ENCODE assay signal across 17 cellular contexts in the genomic region with DNA sequence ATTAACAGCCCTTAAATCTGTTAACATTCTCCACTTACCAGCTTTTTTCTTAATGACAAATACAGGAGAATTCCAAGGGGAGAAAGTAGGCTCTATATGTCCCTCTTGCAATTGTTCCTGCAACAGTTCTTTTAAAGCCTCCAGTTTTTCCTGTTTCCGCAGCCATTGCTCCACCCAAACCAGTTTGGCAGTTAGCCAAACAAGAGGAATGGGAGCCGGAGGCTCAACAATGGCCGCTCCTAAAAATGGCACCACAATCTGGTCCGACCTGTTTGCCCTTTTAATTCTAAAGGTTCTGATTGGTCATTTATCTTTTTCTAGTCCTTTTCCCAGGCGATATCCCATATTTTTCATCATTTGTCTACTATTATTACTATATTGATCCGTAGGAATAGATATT. TPM values are rescaled to one million over a fixed set of nuclear protein-coding genes. Genes with fewer than 3 reads are reported as not detected.
DNase-seq lines count a peak whose midpoint lies in the region; ATAC-seq and TF ChIP-seq lines count a peak whose summit lies in the region.
"Had no signal": no experiment of that assay in that cellular context is flagged by ENCODE, and none has a peak within 500 bp of the region (broad histone marks: within the 10 kb centered on the region; RNA-seq: fewer than 3 reads in every experiment).

No MANE protein-coding gene starts in this region.

- H3K4me2 ChIP-seq in GM23338 (peak overlapping the region; percentile 65), neural progenitor cell (peak overlapping the region; percentile 66)

- H3K27ac Mint-ChIP-seq in GM23338, result peak overlapping the region; percentile 79
- H3K27ac Mint-ChIP-seq in neural progenitor cell, result no peak overlapping the region
- H3K27ac Mint-ChIP-seq: B cell; stimulated activated naive B cell treated with anti-CD40 and anti-IgM and Interleukin-4, amounts not matched to agents 10 μg/mL and 1 μg/mL and 100 μg/mL, for 72 hours had no signal

- H3K27me3 ChIP-seq in GM23338 (ENCODE audit: insufficient read depth), result no peaks in the 10 kb centered on the region
- H3K27me3 ChIP-seq in breast epithelium, result no peaks in the 10 kb centered on the region
- no peaks in the 10 kb centered on the region for H3K27me3 ChIP-seq in neural progenitor cell

- H3K36me3 ChIP-seq in GM23338 (ENCODE audit: insufficient read depth) (no peaks in the 10 kb centered on the region), breast epithelium (no peaks in the 10 kb centered on the region), neural progenitor cell (no peaks in the 10 kb centered on the region)

- H3K4me3 ChIP-seq in GM23338, result peak overlapping the region; percentile 33; the same call in 1 of the 2 replicates
- no peak overlapping the region for H3K4me3 ChIP-seq in breast epithelium
- H3K4me3 ChIP-seq in neural progenitor cell, result no peak overlapping the region
- H3K4me3 ChIP-seq: coronary artery, GM12878, SK-N-MC had no signal

- H3K27me3 Mint-ChIP-seq in GM23338 (ENCODE audit: insufficient read depth, low read depth, poor library complexity), result peaks cover 4% of the 10 kb centered on the region
- H3K27me3 Mint-ChIP-seq in neural progenitor cell (ENCODE audit: insufficient read depth, low read depth), result peaks cover 5% of the 10 kb centered on the region

- no peak for ATAC-seq in GM23338
- ATAC-seq: GM12878; stimulated activated naive B cell treated with anti-CD40 and anti-IgM and Interleukin-4, amounts not matched to agents 10 μg/mL and 1 μg/mL and 100 μg/mL, for 72 hours had no signal

- intact Hi-C loops in breast epithelium (cut with DNase I; ENCODE audit: low total_unique reads), result no loop called here

- H3K9ac ChIP-seq in neural progenitor cell, result no peak overlapping the region

- no peak for TF ChIP-seq POLR2A in breast epithelium (IDR thresholded peaks at IDR 0.05)

- no peak for TF ChIP-seq CTCF in GM23338 (conservative IDR thresholded peaks at IDR 0.05; ENCODE audit: low read depth in 2 of 2)
- no peak for TF ChIP-seq CTCF in breast epithelium (IDR thresholded peaks at IDR 0.05)
- no peak for TF ChIP-seq CTCF in neural progenitor cell (IDR thresholded peaks at IDR 0.05)
- no peak for TF ChIP-seq CTCF in GM10266 (IDR thresholded peaks at IDR 0.05; ENCODE audit: control insufficient read depth, insufficient read depth, low read depth, missing control alignments)

- peak overlapping the region; percentile 96 for H3K27ac ChIP-seq in GM23338 (ENCODE audit: low read depth)
- H3K27ac ChIP-seq in breast epithelium, result no peak overlapping the region
- no peak overlapping the region for H3K27ac ChIP-seq in neural progenitor cell
- H3K27ac ChIP-seq: coronary artery, SK-N-MC had no signal

- H3K36me3 Mint-ChIP-seq in GM23338 (ENCODE audit: low read depth), result no peaks in the 10 kb centered on the region
- no peaks in the 10 kb centered on the region for H3K36me3 Mint-ChIP-seq in neural progenitor cell
- H3K36me3 Mint-ChIP-seq: stimulated activated naive B cell treated with anti-CD40 and anti-IgM and Interleukin-4, amounts not matched to agents 10 μg/mL and 1 μg/mL and 100 μg/mL, for 72 hours had no signal

- no peaks in the 10 kb centered on the region for H3K9me3 ChIP-seq in breast epithelium
- H3K9me3 ChIP-seq in neural progenitor cell (ENCODE audit: low read depth), result no peaks in the 10 kb centered on the region

- peaks cover 67% of the 10 kb centered on the region for H3K4me1 ChIP-seq in GM23338 (ENCODE audit: insufficient read depth)
- H3K4me1 ChIP-seq in breast epithelium, result no peaks in the 10 kb centered on the region
- peaks cover 55% of the 10 kb centered on the region for H3K4me1 ChIP-seq in neural progenitor cell

- peak; percentile 72 for DNase-seq in GM23338 (ENCODE audit: low spot score)
- peak; percentile 61 for DNase-seq in NCI-H2029 (lab: John Stamatoyannopoulos, UW)
- DNase-seq in breast epithelium (ENCODE audit: low spot score in 2 of 2), result peak; percentile 39 to 57
- DNase-seq in neural progenitor cell (ENCODE audit: low spot score), result no peak
- no peak for DNase-seq in activated CD4-positive, alpha-beta T cell treated with anti-CD3 and anti-CD28 coated beads for 48 hours
- DNase-seq in activated CD4-positive, alpha-beta T cell treated with anti-CD3 and anti-CD28 coated beads, Interleukin-2, amount 50 U/mL, for 1 hour, result no peak
- DNase-seq in GM10266 (ENCODE audit: extremely low spot score), result no peak
- DNase-seq in T-helper 1 cell, result no peak
- DNase-seq: aorta; erythroblast; NCI-H1930; stimulated activated naive B cell treated with anti-CD40 and anti-IgM and Interleukin-4, amounts not matched to agents 10 μg/mL and 1 μg/mL and 100 μg/mL, for 72 hours had no signal

- H2AFZ ChIP-seq in GM23338 (no peak overlapping the region), neural progenitor cell (replicated peaks) (peak overlapping the region; percentile 1)

- H3K4me3 Mint-ChIP-seq in GM23338 (peak overlapping the region; percentile 25; the same call in 2 of the 3 replicates), neural progenitor cell (no peak overlapping the region)
- H3K4me3 Mint-ChIP-seq: B cell; stimulated activated naive B cell treated with anti-CD40 and anti-IgM and Interleukin-4, amounts not matched to agents 10 μg/mL and 1 μg/mL and 100 μg/mL, for 72 hours had no signal

- peaks cover 4% of the 10 kb centered on the region; the same call in 1 of the 2 replicates for H3K9me2 ChIP-seq in GM23338 (ENCODE audit: insufficient read depth)

- H3K4me1 Mint-ChIP-seq in GM23338 (peaks cover 78% of the 10 kb centered on the region), neural progenitor cell (peaks cover 27% of the 10 kb centered on the region)
- H3K4me1 Mint-ChIP-seq: B cell; stimulated activated naive B cell treated with anti-CD40 and anti-IgM and Interleukin-4, amounts not matched to agents 10 μg/mL and 1 μg/mL and 100 μg/mL, for 72 hours had no signal

- H3F3A ChIP-seq in GM23338 (replicated peaks; ENCODE audit: low read depth) (no peaks in the 10 kb centered on the region; the same call in 1 of the 2 replicates), neural progenitor cell (ENCODE audit: low read depth) (peaks cover 52% of the 10 kb centered on the region)

- 0 out of 3 replicates have a peak, but pooled peaks cover 2% of the 10 kb centered on the region for H3K9me3 Mint-ChIP-seq in GM23338
- no peaks in the 10 kb centered on the region for H3K9me3 Mint-ChIP-seq in neural progenitor cell
- H3K9me3 Mint-ChIP-seq: stimulated activated naive B cell treated with anti-CD40 and anti-IgM and Interleukin-4, amounts not matched to agents 10 μg/mL and 1 μg/mL and 100 μg/mL, for 72 hours had no signal

- H3K79me2 ChIP-seq in GM23338 (replicated peaks; ENCODE audit: insufficient read depth) (0 out of 2 replicates have a peak, but pooled peaks cover 6% of the 10 kb centered on the region), neural progenitor cell (ENCODE audit: low read depth) (no peaks in the 10 kb centered on the region)

- H4K20me1 ChIP-seq in GM23338 (replicated peaks; ENCODE audit: insufficient read depth) (no peaks in the 10 kb centered on the region), neural progenitor cell (ENCODE audit: low read depth) (no peaks in the 10 kb centered on the region)

TF ChIP-seq in GM23338, 12 proteins besides CTCF, POLR2A, EP300 and RAD21 (continues in another document):
- TF ChIP-seq NANOG (IDR thresholded peaks at IDR 0.05; ENCODE audit: borderline replicate concordance) (0 out of 2 replicates have a peak, but pooled peaks have one; percentile 19), JUNB (IDR thresholded peaks at IDR 0.05; ENCODE audit: unreplicated experiment) (no peak)
- TF ChIP-seq, protein P1, sequence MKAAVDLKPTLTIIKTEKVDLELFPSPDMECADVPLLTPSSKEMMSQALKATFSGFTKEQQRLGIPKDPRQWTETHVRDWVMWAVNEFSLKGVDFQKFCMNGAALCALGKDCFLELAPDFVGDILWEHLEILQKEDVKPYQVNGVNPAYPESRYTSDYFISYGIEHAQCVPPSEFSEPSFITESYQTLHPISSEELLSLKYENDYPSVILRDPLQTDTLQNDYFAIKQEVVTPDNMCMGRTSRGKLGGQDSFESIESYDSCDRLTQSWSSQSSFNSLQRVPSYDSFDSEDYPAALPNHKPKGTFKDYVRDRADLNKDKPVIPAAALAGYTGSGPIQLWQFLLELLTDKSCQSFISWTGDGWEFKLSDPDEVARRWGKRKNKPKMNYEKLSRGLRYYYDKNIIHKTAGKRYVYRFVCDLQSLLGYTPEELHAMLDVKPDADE (IDR thresholded peaks at IDR 0.05), result no peak

RNA-seq across cellular contexts. Expression of gene L1TD1, which starts 14.0 kb away (rescaled TPM):
- 280 and 283 TPM in 2 replicates for total RNA-seq in GM23338 (2014; rRNA removed; shearing (Covaris generic))
- polyA plus RNA-seq in GM23338 (2016; fragmentation: Nextera tagmentation; extraction: Ambion mirVana), result 509 and 628 TPM in 2 replicates
- total RNA-seq in breast epithelium, result under 1 TPM; 0.16 to 0.66 (median 0.59) TPM
- total RNA-seq in neural progenitor cell (ENCODE audit: low replicate concordance), result 12.5 and 15.4 TPM in 2 replicates
- total RNA-seq: B cell, osteoblast had no signal

Comparison
In these comparisons a context has a peak if more than half of its experiments do, and no peak if none do; other contexts are left out.
1. DNase-seq: peak in GM23338 (single experiment), NCI-H2029 (single experiment) and breast epithelium (2 of 2); none in neural progenitor cell (single experiment), activated CD4-positive, alpha-beta T cell treated with anti-CD3 and anti-CD28 coated beads for 48 hours (single experiment), activated CD4-positive, alpha-beta T cell treated with anti-CD3 and anti-CD28 coated beads, Interleukin-2, amount 50 U/mL, for 1 hour (single experiment), GM10266 (single experiment) and T-helper 1 cell (0 of 5).
2. RNA of gene L1TD1, which starts 14.0 kb away (total RNA-seq): 280 to 283 TPM in GM23338; 12.5 to 15.4 TPM in neural progenitor cell and 0.16 to 0.66 TPM in breast epithelium; every median in the first group is over 10 times any median in the second.